Comparison of ENCODE assay signal across 8 cellular contexts in genomic region chr12:7374423-7375144, GRCh38.
DNase-seq lines count a peak whose midpoint lies in the region; ATAC-seq and TF ChIP-seq lines count a peak whose summit lies in the region.

No MANE protein-coding gene starts in this region.

- H3K9me3 ChIP-seq in cardiac muscle cell (ENCODE audit: low read depth) (no peaks in the 10 kb centered on the region), right atrium auricular region (no peaks in the 10 kb centered on the region), liver (ENCODE audit: control insufficient read depth in 4 of 4, low read length in 3 of 4) (no peaks in the 10 kb centered on the region), ascending aorta (no peaks in the 10 kb centered on the region)

- H3K27me3 ChIP-seq in cardiac muscle cell, result no peaks in the 10 kb centered on the region
- H3K27me3 ChIP-seq in right atrium auricular region, result no peaks in the 10 kb centered on the region
- no peaks in the 10 kb centered on the region for H3K27me3 ChIP-seq in liver (ENCODE audit: control insufficient read depth in 4 of 4, insufficient read depth in 4 of 4, low read length in 3 of 4)
- no peaks in the 10 kb centered on the region for H3K27me3 ChIP-seq in ascending aorta

- 35% methylated on average over 17 of the region's 17 CpGs for WGBS in liver

- TF ChIP-seq CTCF in cardiac muscle cell (IDR thresholded peaks at IDR 0.05; ENCODE audit: low read depth, low read length), result peak; percentile 18
- TF ChIP-seq CTCF in right atrium auricular region (IDR thresholded peaks at IDR 0.05), result peak in 1 of 2 donors; percentile 32
- TF ChIP-seq CTCF in liver (IDR thresholded peaks at IDR 0.05; ENCODE audit: low read depth, low read length, missing input control), result peak; percentile 71
- TF ChIP-seq CTCF in ascending aorta (IDR thresholded peaks at IDR 0.05), result peak in 1 of 3 experiments; percentile 17

- DNase-seq in cardiac muscle cell (ENCODE audit: low read depth in 1 of 2, low spot score in 1 of 2) (peak; percentile 4 to 44), right atrium auricular region (ENCODE audit: low spot score) (no peak), NCI-H1930 (lab: John Stamatoyannopoulos, UW) (peak; percentile 21 to 52), ascending aorta (ENCODE audit: low spot score in 2 of 2) (no peak)

- intact Hi-C loops in ascending aorta (cut with DNase I), result no loop called here

- H3K27ac ChIP-seq in cardiac muscle cell (no peak overlapping the region), right atrium auricular region (no peak overlapping the region), angular gyrus (ENCODE audit: low read depth, low read length) (peak overlapping the region; percentile 37), liver (ENCODE audit: low read depth in 1 of 2, low read length in 2 of 2) (no peak overlapping the region), ascending aorta (no peak overlapping the region)

- no peak overlapping the region for H3K4me3 ChIP-seq in cardiac muscle cell
- H3K4me3 ChIP-seq in right atrium auricular region, result no peak overlapping the region
- no peak overlapping the region for H3K4me3 ChIP-seq in liver (ENCODE audit: low read depth in 1 of 3, low read length in 3 of 3)
- no peak overlapping the region for H3K4me3 ChIP-seq in ascending aorta

- peak; percentile 86 to 93 for TF ChIP-seq RAD21 in liver (IDR thresholded peaks at IDR 0.05)

- H3K4me1 ChIP-seq in cardiac muscle cell (ENCODE audit: low read depth), result no peaks in the 10 kb centered on the region
- H3K4me1 ChIP-seq in right atrium auricular region, result no peaks in the 10 kb centered on the region
- H3K4me1 ChIP-seq in liver (ENCODE audit: control insufficient read depth in 4 of 4, insufficient read depth in 4 of 4, low read length in 3 of 4), result peaks cover 0 to 8% (median 4%) of the 10 kb centered on the region in 4 donors
- H3K4me1 ChIP-seq in ascending aorta, result no peaks in the 10 kb centered on the region

- no peak overlapping the region for H3K9ac ChIP-seq in liver (ENCODE audit: low read depth in 1 of 2, low read length in 2 of 2)

- no peaks in the 10 kb centered on the region for H3K36me3 ChIP-seq in cardiac muscle cell
- H3K36me3 ChIP-seq in right atrium auricular region, result no peaks in the 10 kb centered on the region
- no peaks in the 10 kb centered on the region for H3K36me3 ChIP-seq in liver (ENCODE audit: control insufficient read depth in 4 of 4, insufficient read depth in 3 of 4, low read depth in 1 of 4, low read length in 3 of 4)
- no peaks in the 10 kb centered on the region for H3K36me3 ChIP-seq in ascending aorta

- ATAC-seq in GM18861 (IDR thresholded peaks at IDR 0.05; ENCODE audit: unreplicated experiment), result no peak
- no peak for ATAC-seq in GM21576 (IDR thresholded peaks at IDR 0.05; ENCODE audit: unreplicated experiment)

TF ChIP-seq in liver, 16 proteins besides CTCF, POLR2A, EP300 and RAD21:
- TF ChIP-seq TAF1 (conservative IDR thresholded peaks at IDR 0.05) (no peak), SP1 (IDR thresholded peaks at IDR 0.05) (peak; percentile 85), REST (IDR thresholded peaks at IDR 0.05) (no peak), HNF4G (IDR thresholded peaks at IDR 0.05) (peak; percentile 94), FOXA1 (IDR thresholded peaks at IDR 0.05) (peak; percentile 27), RXRA (IDR thresholded peaks at IDR 0.05) (peak; percentile 70 to 86), HNF4A (conservative IDR thresholded peaks at IDR 0.05) (peak; percentile 93 to 97), JUND (IDR thresholded peaks at IDR 0.05) (peak; percentile 21 to 37), MAX (IDR thresholded peaks at IDR 0.05) (peak; percentile 11), ATF3 (IDR thresholded peaks at IDR 0.05) (peak; percentile 12), EGR1 (IDR thresholded peaks at IDR 0.05; ENCODE audit: low read depth in 2 of 2) (no peak)

Comparison
In these comparisons a context has a peak if more than half of its experiments do, and no peak if none do; other contexts are left out.
1. DNase-seq: peak in cardiac muscle cell (2 of 2) and NCI-H1930 (2 of 2); none in right atrium auricular region (single experiment) and ascending aorta (0 of 2).